25 cellular contexts compared by ENCODE assay signal in genomic region chr10:33781666-33782395, GRCh38.
"Had no signal": no experiment of that assay in that cellular context is flagged by ENCODE, and none has a peak within 500 bp of the region (broad histone marks: within the 10 kb centered on the region; RNA-seq: fewer than 3 reads in every experiment).

No MANE protein-coding gene starts in this region.

- ATAC-seq: activated CD4-positive, alpha-beta T cell treated with anti-CD3 and anti-CD28 coated beads for 36 hours; activated T-cell treated with anti-CD3 and anti-CD28 coated beads, Interleukin-2, amount 50 U/mL, for 72 hours; T-helper 17 cell had no signal

- DNase-seq: activated CD4-positive, alpha-beta memory T cell treated with anti-CD3 and anti-CD28 coated beads, Interleukin-2, amount 10 ng/mL, durations not matched to agents 7 days and 5 days; activated CD4-positive, alpha-beta T cell treated with anti-CD3 and anti-CD28 coated beads for 36 hours; activated CD4-positive, alpha-beta T cell treated with anti-CD3 and anti-CD28 coated beads, Interleukin-2, amount 50 U/mL, for 1 hour; activated gamma-delta T cell treated with Interleukin-2 at 50 U/mL for 16 hours; activated naive CD4-positive, alpha-beta T cell treated with anti-CD3 and anti-CD28 coated beads, Interleukin-2, amount 10 ng/mL, durations not matched to agents 7 days and 5 days; activated naive CD8-positive, alpha-beta T cell treated with anti-CD3 and anti-CD28 coated beads for 36 hours; activated T-cell treated with anti-CD3 and anti-CD28 coated beads, Interleukin-2, amount 50 U/mL, for 72 hours; brain microvascular endothelial cell; IMR-90; KBM-7; NCI-H1092 treated with DMSO at 0.1 percent for 48 hours; NCI-H1417 treated with DMSO at 0.1 percent for 48 hours; NCI-H1694; NCI-H2029; NCI-H2107; NCI-H2171 treated with DMSO at 0.1 percent for 48 hours; NCI-H226; NCI-H526; NCI-H774; SIG-M5; T-helper 17 cell; T-helper 9 cell; WERI-Rb-1 had no signal

- H3K4me3 ChIP-seq: cardiac muscle cell had no signal

- H3K4me3 Mint-ChIP-seq: activated CD4-positive, alpha-beta memory T cell treated with anti-CD3 and anti-CD28 coated beads, Interleukin-2, amount 10 ng/mL, durations not matched to agents 7 days and 5 days; activated CD4-positive, alpha-beta T cell treated with anti-CD3 and anti-CD28 coated beads for 36 hours; activated naive CD4-positive, alpha-beta T cell treated with anti-CD3 and anti-CD28 coated beads, Interleukin-2, amount 10 ng/mL, durations not matched to agents 7 days and 5 days; activated naive CD8-positive, alpha-beta T cell treated with anti-CD3 and anti-CD28 coated beads for 36 hours; activated T-cell treated with anti-CD3 and anti-CD28 coated beads, Interleukin-2, amount 50 U/mL, for 72 hours; T-helper 17 cell had no signal

- H3K27ac Mint-ChIP-seq: activated CD4-positive, alpha-beta memory T cell treated with anti-CD3 and anti-CD28 coated beads, Interleukin-2, amount 10 ng/mL, durations not matched to agents 7 days and 5 days; activated CD4-positive, alpha-beta T cell treated with anti-CD3 and anti-CD28 coated beads for 36 hours; activated naive CD4-positive, alpha-beta T cell treated with anti-CD3 and anti-CD28 coated beads, Interleukin-2, amount 10 ng/mL, durations not matched to agents 7 days and 5 days; activated naive CD8-positive, alpha-beta T cell treated with anti-CD3 and anti-CD28 coated beads for 36 hours; activated T-cell treated with anti-CD3 and anti-CD28 coated beads, Interleukin-2, amount 50 U/mL, for 72 hours; activated T-helper 2 cell treated with anti-CD3 and anti-CD28 coated beads, Interferon-gamma antibody, Interleukin-2, Interleukin-4, amounts not matched to agents 10 μg/mL and 5 μg/mL and 100 μg/mL, durations not matched to agents 14 hours and 24 hours and 36 hours; T-helper 17 cell had no signal

- H3K27ac ChIP-seq: brain microvascular endothelial cell, cardiac muscle cell, WERI-Rb-1 had no signal

- H3K36me3 Mint-ChIP-seq: activated naive CD4-positive, alpha-beta T cell treated with anti-CD3 and anti-CD28 coated beads, Interleukin-2, amount 10 ng/mL, durations not matched to agents 7 days and 5 days; activated naive CD8-positive, alpha-beta T cell treated with anti-CD3 and anti-CD28 coated beads for 36 hours had no signal

- H3K9me3 Mint-ChIP-seq: activated CD4-positive, alpha-beta memory T cell treated with anti-CD3 and anti-CD28 coated beads, Interleukin-2, amount 10 ng/mL, durations not matched to agents 7 days and 5 days; activated naive CD8-positive, alpha-beta T cell treated with anti-CD3 and anti-CD28 coated beads for 36 hours; activated T-cell treated with anti-CD3 and anti-CD28 coated beads, Interleukin-2, amount 50 U/mL, for 72 hours; activated T-helper 2 cell treated with anti-CD3 and anti-CD28 coated beads, Interferon-gamma antibody, Interleukin-2, Interleukin-4, amounts not matched to agents 10 μg/mL and 5 μg/mL and 100 μg/mL, durations not matched to agents 14 hours and 24 hours and 36 hours had no signal

- H3K27me3 Mint-ChIP-seq: activated CD4-positive, alpha-beta memory T cell treated with anti-CD3 and anti-CD28 coated beads, Interleukin-2, amount 10 ng/mL, durations not matched to agents 7 days and 5 days; activated CD4-positive, alpha-beta T cell treated with anti-CD3 and anti-CD28 coated beads for 36 hours; activated naive CD4-positive, alpha-beta T cell treated with anti-CD3 and anti-CD28 coated beads, Interleukin-2, amount 10 ng/mL, durations not matched to agents 7 days and 5 days; activated naive CD8-positive, alpha-beta T cell treated with anti-CD3 and anti-CD28 coated beads for 36 hours had no signal

- H3K4me1 Mint-ChIP-seq: activated CD4-positive, alpha-beta memory T cell treated with anti-CD3 and anti-CD28 coated beads, Interleukin-2, amount 10 ng/mL, durations not matched to agents 7 days and 5 days; activated CD4-positive, alpha-beta T cell treated with anti-CD3 and anti-CD28 coated beads for 36 hours; activated naive CD4-positive, alpha-beta T cell treated with anti-CD3 and anti-CD28 coated beads, Interleukin-2, amount 10 ng/mL, durations not matched to agents 7 days and 5 days; activated naive CD8-positive, alpha-beta T cell treated with anti-CD3 and anti-CD28 coated beads for 36 hours; T-helper 17 cell had no signal

- H3K36me3 ChIP-seq: brain microvascular endothelial cell, cardiac muscle cell, WERI-Rb-1 had no signal

- H3K27me3 ChIP-seq: brain microvascular endothelial cell, cardiac muscle cell had no signal
